ENCODE assay signal across 8 cellular contexts in the genomic region with DNA sequence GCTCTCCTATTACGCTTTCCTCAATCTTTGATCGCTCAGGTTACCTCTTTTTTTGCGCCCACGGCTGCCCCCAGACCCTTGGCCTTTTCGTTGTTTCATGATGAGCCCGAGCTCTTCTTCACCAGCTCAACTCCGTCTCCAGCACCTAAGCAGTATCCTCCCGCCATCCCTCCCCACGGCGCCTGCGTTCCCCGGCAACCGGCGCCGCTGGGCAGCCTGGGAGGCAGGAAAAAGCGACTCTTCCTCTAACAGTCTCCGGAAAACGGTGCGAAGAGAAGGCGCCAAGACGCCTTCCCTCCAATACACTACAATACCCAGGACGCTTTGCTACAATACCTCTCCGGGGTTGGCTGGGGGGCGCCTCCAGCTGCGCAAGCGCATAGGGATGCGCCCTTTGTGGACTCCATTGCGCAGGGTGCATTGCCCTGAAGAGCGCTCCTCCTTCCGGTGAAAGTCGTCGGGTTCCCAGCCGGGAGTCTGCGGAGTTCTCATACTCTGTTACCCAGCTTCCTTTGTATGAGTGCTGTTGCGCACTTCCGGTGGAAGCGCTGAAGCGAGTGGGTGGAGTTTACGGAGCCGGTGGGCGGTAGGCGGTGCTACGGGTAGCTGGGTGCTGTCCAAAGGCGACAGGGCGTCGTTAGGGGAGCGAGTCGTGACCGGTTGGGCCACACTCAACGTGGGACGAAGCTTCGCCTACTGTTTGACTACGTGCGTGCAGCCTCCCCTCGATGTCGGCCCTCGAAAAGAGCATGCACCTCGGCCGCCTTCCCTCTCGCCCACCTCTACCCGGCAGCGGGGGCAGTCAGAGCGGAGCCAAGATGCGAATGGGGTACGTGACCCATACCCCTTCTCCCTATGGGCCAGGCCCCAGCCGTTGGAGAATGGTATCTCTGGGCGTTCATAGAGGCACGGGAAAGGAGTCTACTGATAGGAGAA. TPM values are rescaled to one million over a fixed set of nuclear protein-coding genes. Genes with fewer than 3 reads are reported as not detected.
DNase-seq lines count a peak whose midpoint lies in the region; ATAC-seq and TF ChIP-seq lines count a peak whose summit lies in the region.

A gene with protein sequence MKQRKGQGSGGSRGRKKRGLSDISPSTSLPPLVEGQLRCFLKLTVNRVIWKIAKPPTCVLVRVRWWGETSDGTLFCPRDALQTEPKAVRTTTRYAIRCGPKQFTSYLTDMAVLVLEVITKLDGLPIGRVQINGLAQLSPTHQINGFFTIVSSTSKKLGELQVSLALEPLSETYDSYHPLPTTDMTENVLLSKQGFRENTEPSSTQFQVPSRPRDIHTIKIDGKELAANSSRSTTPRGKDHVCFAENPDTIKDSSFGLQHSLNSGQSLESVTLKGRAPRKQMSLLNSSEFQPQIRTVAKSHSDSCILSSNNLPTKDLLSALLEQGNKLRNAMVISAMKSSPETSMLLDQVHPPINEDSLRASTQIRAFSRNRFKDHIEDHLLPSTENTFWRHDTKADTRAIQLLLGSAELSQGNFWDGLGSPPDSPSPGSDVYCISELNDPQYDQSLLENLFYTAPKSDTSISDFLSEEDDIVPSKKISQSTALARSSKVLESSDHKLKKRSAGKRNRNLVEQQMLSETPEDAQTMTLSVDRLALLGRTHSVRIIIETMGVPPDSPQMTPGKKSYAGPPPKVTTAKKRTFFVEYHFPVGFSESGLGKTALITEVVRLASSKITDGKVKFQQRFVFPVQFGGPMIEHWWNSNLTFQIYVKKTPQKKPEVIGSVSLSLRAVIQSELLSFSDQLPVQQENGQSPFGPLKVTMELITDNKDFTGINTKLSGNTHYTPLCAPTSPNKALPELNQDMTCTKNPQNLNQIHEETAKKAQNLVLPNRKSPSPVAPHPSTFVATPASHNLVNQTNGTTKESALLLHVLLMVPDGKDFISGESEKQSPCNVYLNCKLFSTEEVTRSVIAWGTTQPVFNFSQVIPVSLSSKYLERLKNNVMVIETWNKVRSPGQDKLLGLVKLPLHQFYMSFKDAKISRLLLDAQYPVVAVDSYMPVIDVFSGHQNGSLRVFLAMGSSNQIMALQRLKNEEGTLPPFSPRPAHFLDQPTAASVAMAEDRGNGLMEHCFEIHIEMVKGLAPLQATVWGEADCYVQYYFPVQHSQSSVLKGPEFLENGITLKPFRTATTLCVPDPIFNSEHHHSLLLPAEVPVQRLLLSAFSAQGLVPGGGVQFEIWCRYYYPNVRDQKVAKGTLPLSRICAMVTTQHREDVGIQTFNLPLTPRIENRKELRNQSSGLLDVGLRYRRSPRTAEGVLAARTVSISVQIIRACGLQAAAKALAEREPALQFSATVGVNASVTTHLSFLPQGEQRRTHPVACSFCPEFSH (N-terminal part only) (minus strand): TSS at position 309 of the 936 bp plus-strand sequence. CDS start 210 bp downstream, at position 99.
A gene with protein sequence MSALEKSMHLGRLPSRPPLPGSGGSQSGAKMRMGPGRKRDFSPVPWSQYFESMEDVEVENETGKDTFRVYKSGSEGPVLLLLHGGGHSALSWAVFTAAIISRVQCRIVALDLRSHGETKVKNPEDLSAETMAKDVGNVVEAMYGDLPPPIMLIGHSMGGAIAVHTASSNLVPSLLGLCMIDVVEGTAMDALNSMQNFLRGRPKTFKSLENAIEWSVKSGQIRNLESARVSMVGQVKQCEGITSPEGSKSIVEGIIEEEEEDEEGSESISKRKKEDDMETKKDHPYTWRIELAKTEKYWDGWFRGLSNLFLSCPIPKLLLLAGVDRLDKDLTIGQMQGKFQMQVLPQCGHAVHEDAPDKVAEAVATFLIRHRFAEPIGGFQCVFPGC (plus strand): TSS at position 596 of the 936 bp plus-strand sequence. CDS start 133 bp downstream, at position 729.

- H3K9me3 ChIP-seq in heart right ventricle (no peaks in the 10 kb centered on the region), upper lobe of left lung (no peaks in the 10 kb centered on the region)

- no peaks in the 10 kb centered on the region for H3K9me3 Mint-ChIP-seq in T-cell

- peak within 1 kb of the TSS; percentile 46 to 95 (median 90) for H3K27ac ChIP-seq in heart right ventricle
- peak within 1 kb of the TSS; percentile 86 to 93 (median 89) for H3K27ac ChIP-seq in upper lobe of left lung

- CTCF ChIA-PET in T-cell (lab: Charles Lee), result interaction anchor here in 1 of 2 donors (0.8 to 1.4 kb wide), 4 partner anchors 13 to 190 kb away, joined by 3 to 4 read pairs (median 4); no protein-coding TSS in a partner anchor

- WGBS in heart right ventricle, 2 donors, result 0 to 1% methylated on average over 68 of the region's 68 CpGs
- WGBS in upper lobe of left lung, 2 donors, result 0 to 1% methylated on average over 30 to 54 of the region's 68 CpGs

- in situ Hi-C loops in GM13977 (cut with MboI; ENCODE audit: low pct_unique_long_range_greater_than_20kb, low sequenced_read_pairs, unreplicated experiment), result no loop called here

- H3K4me3 Mint-ChIP-seq in T-cell, result no peak within 1 kb of the TSS

- H3K27me3 ChIP-seq in heart right ventricle (no peaks in the 10 kb centered on the region), upper lobe of left lung (no peaks in the 10 kb centered on the region)

- peak; percentile 21 for TF ChIP-seq CTCF in GM13977 (IDR thresholded peaks at IDR 0.05; ENCODE audit: extremely low read depth, insufficient read depth, missing control alignments)
- TF ChIP-seq CTCF in heart right ventricle (IDR thresholded peaks at IDR 0.05), result peak in 8 of 9 donors; percentile 15 to 60 (median 42)
- TF ChIP-seq CTCF in upper lobe of left lung (IDR thresholded peaks at IDR 0.05), result peak in 4 of 6 experiments; percentile 12 to 55 (median 34)

- peaks cover 4 to 27% (median 25%) of the 10 kb centered on the region in 3 donors for H3K4me1 Mint-ChIP-seq in T-cell

- TF ChIP-seq EP300 in upper lobe of left lung (IDR thresholded peaks at IDR 0.05), result no peak

- ATAC-seq in HG02870 (IDR thresholded peaks at IDR 0.05; ENCODE audit: unreplicated experiment) (peak; percentile 98), T-cell (replicated peaks in 1 of 4) (peak; percentile 94 to 96 (median 96)), heart right ventricle (peak; percentile 97 to 99 (median 98)), upper lobe of left lung (ENCODE audit: low FRiP score in 2 of 2) (peak; percentile 98 to 99)

- peak; percentile 50 to 86 (median 61) for TF ChIP-seq POLR2A in upper lobe of left lung (IDR thresholded peaks at IDR 0.05)

- H3K27me3 Mint-ChIP-seq in T-cell, result no peaks in the 10 kb centered on the region

- peaks cover 2 to 48% (median 43%) of the 10 kb centered on the region in 9 donors for H3K4me1 ChIP-seq in heart right ventricle
- H3K4me1 ChIP-seq in upper lobe of left lung, result peaks cover 21 to 30% (median 24%) of the 10 kb centered on the region in 4 donors

- H3K27ac Mint-ChIP-seq in T-cell, result no peak within 1 kb of the TSS

- H3K36me3 Mint-ChIP-seq in T-cell, result peaks cover 25% of the 10 kb centered on the region

- POLR2A ChIA-PET in T-cell (lab: Charles Lee), result interaction anchor here (0.6 to 1.7 kb wide), 6 partner anchors 62 to 463 kb away, joined by 3 to 8 read pairs (median 4); no protein-coding TSS in a partner anchor

- peak within 1 kb of the TSS; percentile 65 to 81 (median 72) for H3K4me3 ChIP-seq in heart right ventricle
- peak within 1 kb of the TSS; percentile 80 to 86 (median 82) for H3K4me3 ChIP-seq in upper lobe of left lung

- H3K36me3 ChIP-seq in heart right ventricle (peaks cover 0 to 35% (median 16%) of the 10 kb centered on the region in 9 donors), upper lobe of left lung (peaks cover 0 to 24% (median 2%) of the 10 kb centered on the region in 4 donors)

- intact Hi-C loops in heart right ventricle (cut with DNase I), result loop anchor here in 1 of 10 donors (10.0 kb wide), 2 partner anchors 186 to 794 kb away; partner anchors contain the start of gene UCP2
- intact Hi-C loops in posterior cingulate gyrus (cut with DNase I), result loop anchor here (5.0 kb wide), 1 partner anchor 189 kb away; the partner anchor contains the start of gene UCP2

- peak; percentile 91 for DNase-seq in GM13977 (ENCODE audit: low spot score)
- peak; percentile 99 for DNase-seq in NCI-H146 (lab: John Stamatoyannopoulos, UW)
- peak; percentile 91 to 99 (median 97) for DNase-seq in T-cell
- DNase-seq in amniotic epithelial cell (ENCODE audit: low read depth), result peak; percentile 99
- peak; percentile 97 to 98 for DNase-seq in heart right ventricle
- peak; percentile 97 to 100 (median 98) for DNase-seq in posterior cingulate gyrus
- peak; percentile 97 to 99 for DNase-seq in upper lobe of left lung

RNA-seq across cellular contexts. Expression of the first gene that starts in this region (rescaled TPM):
- total RNA-seq in T-cell (10 to 100 TPM; 37.0 to 47.7 (median 41.0) TPM), heart right ventricle (10 to 100 TPM in 8 of 10 donors, 1 to 10 TPM in 2; 8.4 to 14.8 (median 12.2) TPM), upper lobe of left lung (10 to 100 TPM; 21.4 to 55.5 (median 26.6) TPM)
- 1 to 10 TPM; 7.8 to 8.1 TPM for polyA plus RNA-seq in heart right ventricle

RNA-seq across cellular contexts. Expression of the second gene that starts in this region (rescaled TPM):
- total RNA-seq in T-cell, result 10 to 100 TPM; 17.1 to 21.1 (median 18.6) TPM
- total RNA-seq in heart right ventricle, result 10 to 100 TPM; 24.5 to 35.3 (median 30.7) TPM
- 10 to 100 TPM; 24.2 to 30.4 TPM for polyA plus RNA-seq in heart right ventricle
- 10 to 100 TPM; 13.9 to 36.9 (median 29.5) TPM for total RNA-seq in upper lobe of left lung

Comparison
In these comparisons a context has a peak if more than half of its experiments do, and no peak if none do; other contexts are left out.
1. Peak in every context shown above with its lines: DNase-seq, ATAC-seq, H3K4me3 ChIP-seq and H3K27ac ChIP-seq.